8 cellular contexts compared by ENCODE assay signal in genomic region chr17:78883090-78883532, GRCh38. TPM values are rescaled to one million over a fixed set of nuclear protein-coding genes. Genes with fewer than 3 reads are reported as not detected.
DNase-seq lines count a peak whose midpoint lies in the region; ATAC-seq, FAIRE-seq and TF ChIP-seq lines count a peak whose summit lies in the region.

No MANE protein-coding gene starts in this region.

- TF ChIP-seq POLR2A in ovary (IDR thresholded peaks at IDR 0.05): no peak
- no peak for TF ChIP-seq POLR2A in GM12891 (IDR thresholded peaks at IDR 0.05; ENCODE audit: low read depth, low read length)

- TF ChIP-seq EP300 in ovary (IDR thresholded peaks at IDR 0.05): peak; percentile 6

- H3K4me1 ChIP-seq in ovary (ENCODE audit: insufficient read depth): peaks cover 42% of the 10 kb centered on the region

- peak overlapping the region; percentile 70 to 84 for H3K27ac ChIP-seq in ovary

- peak; percentile 54 for ATAC-seq in T-helper 17 cell
- no peak for ATAC-seq in GM18520 (IDR thresholded peaks at IDR 0.05; ENCODE audit: unreplicated experiment)
- no peak for ATAC-seq in HG03025 (IDR thresholded peaks at IDR 0.05; ENCODE audit: low FRiP score, unreplicated experiment)

- no peak for FAIRE-seq in GM12891 (lab: Jason Lieb, UNC)

- H3K4me3 ChIP-seq in fibroblast of villous mesenchyme (ENCODE audit: low read depth, low read length) (peak overlapping the region; percentile 9), ovary (peak overlapping the region; percentile 27)

- H3K27me3 Mint-ChIP-seq in T-helper 17 cell: peaks cover 7% of the 10 kb centered on the region

- intact Hi-C loops in ovary (cut with DNase I): loop anchor here in 2 of 4 donors (5.0 kb wide), 2 partner anchors 39 to 44 kb away; partner anchors contain the start of gene TIMP2 (in 1 of the 2)

- DNase-seq in GM04504 (ENCODE audit: low read depth) (peak; percentile 83), T-helper 17 cell (no peak), fibroblast of villous mesenchyme (ENCODE audit: low read depth) (peak; percentile 84), ovary (peak; percentile 62 to 78 (median 68)), GM12891 (ENCODE audit: insufficient read length, low spot score) (no peak), DMS79 (lab: John Stamatoyannopoulos, UW) (no peak)

- H3K4me1 Mint-ChIP-seq in T-helper 17 cell: peaks cover 14% of the 10 kb centered on the region

- 3 to 6% (median 3%) methylated on average over 10 of the region's 10 CpGs for WGBS in ovary, 3 donors

- H3K36me3 Mint-ChIP-seq in T-helper 17 cell (ENCODE audit: low read depth): no peaks in the 10 kb centered on the region

- TF ChIP-seq CTCF in fibroblast of villous mesenchyme (IDR thresholded peaks at IDR 0.05; ENCODE audit: insufficient read depth, low read depth, low read length) (no peak), ovary (IDR thresholded peaks at IDR 0.05) (no peak)

- peak overlapping the region; percentile 9 for H3K4me3 Mint-ChIP-seq in T-helper 17 cell

- H3K27ac Mint-ChIP-seq in T-helper 17 cell: no peak overlapping the region

- no peaks in the 10 kb centered on the region for H3K9me3 ChIP-seq in T-helper 17 cell (ENCODE audit: control insufficient read depth, low read length, poor library complexity, severe bottlenecking)
- no peaks in the 10 kb centered on the region for H3K9me3 ChIP-seq in ovary

- H3K27me3 ChIP-seq in ovary: no peaks in the 10 kb centered on the region

- H3K36me3 ChIP-seq in ovary: no peaks in the 10 kb centered on the region

TF ChIP-seq in GM12891, 5 proteins besides CTCF, POLR2A, EP300 and RAD21:
- TF ChIP-seq TAF1 (IDR thresholded peaks at IDR 0.05; ENCODE audit: low read depth, low read length) (no peak), PAX5 (IDR thresholded peaks at IDR 0.05; ENCODE audit: insufficient read depth, low read length, severe bottlenecking) (no peak)
TF ChIP-seq in GM12891: peak in this region for 0.

RNA-seq across cellular contexts. Expression of gene CEP295NL, which starts 19.9 kb away (rescaled TPM):
- total RNA-seq in T-helper 17 cell: 1 to 10 TPM; 2.0 to 2.9 TPM
- 3.9 and 5.6 TPM in 2 replicates for total RNA-seq in fibroblast of villous mesenchyme
- 1 to 10 TPM; 1.7 to 8.0 (median 4.5) TPM for total RNA-seq in ovary
- polyA plus RNA-seq in ovary: 1 to 10 TPM in 1 of 2 donors, under 1 TPM in 1; 0.25 to 1.0 TPM
- not detected for polyA plus RNA-seq in GM12891 (2012; ENCODE audit: low read depth, missing spikeins)

RNA-seq across cellular contexts. Expression of gene TIMP2, which starts 42.1 kb away (rescaled TPM):
- 1 to 10 TPM; 4.1 to 6.7 TPM for total RNA-seq in T-helper 17 cell
- total RNA-seq in fibroblast of villous mesenchyme: 157 and 189 TPM in 2 replicates
- total RNA-seq in ovary: 100 to 1,000 TPM; 221 to 854 (median 693) TPM
- polyA plus RNA-seq in ovary: 1,000 to 10,000 TPM in 1 of 2 donors, 100 to 1,000 TPM in 1; 542 to 1,422 TPM
- polyA plus RNA-seq in GM12891 (2012; ENCODE audit: low read depth, missing spikeins): 0.04 TPM

RNA-seq across cellular contexts. Expression of gene USP36, which starts 42.5 kb away (rescaled TPM):
- 100 to 1,000 TPM; 418 to 474 TPM for total RNA-seq in T-helper 17 cell
- 32.4 and 33.5 TPM in 2 replicates for total RNA-seq in fibroblast of villous mesenchyme
- total RNA-seq in ovary: 100 to 1,000 TPM in 2 of 7 donors, 10 to 100 TPM in 5; 56.0 to 127 (median 69.2) TPM
- polyA plus RNA-seq in ovary: 10 to 100 TPM; 38.7 to 59.1 TPM
- polyA plus RNA-seq in GM12891 (2012; ENCODE audit: low read depth, missing spikeins): 27.4 TPM

Comparison
In these comparisons a context has a peak if more than half of its experiments do, and no peak if none do; other contexts are left out.
1. DNase-seq: peak in GM04504 (single experiment), fibroblast of villous mesenchyme (single experiment) and ovary (5 of 5); none in T-helper 17 cell (0 of 3), GM12891 (single experiment) and DMS79 (single experiment).
2. RNA of gene TIMP2, which starts 42.1 kb away (total RNA-seq): 221 to 854 TPM in ovary and 157 to 189 TPM in fibroblast of villous mesenchyme; 4.1 to 6.7 TPM in T-helper 17 cell; every median in the first group is over 10 times any median in the second.